In genomic region chr5:175573493-175574269, GRCh38 we compare ENCODE assay signal across 1 cellular context.
TF ChIP-seq lines count a peak whose summit lies in the region.

No MANE protein-coding gene starts in this region.

TF ChIP-seq in HepG2, 621 proteins besides CTCF, POLR2A, EP300 and RAD21 (continued from another document):
- TF ChIP-seq ZBTB25 (CRISPR knock-in tag; IDR thresholded peaks at IDR 0.05) = no peak
- TF ChIP-seq ZNF264 (CRISPR knock-in tag; IDR thresholded peaks at IDR 0.05) = no peak
- no peak for TF ChIP-seq SIX4 (CRISPR knock-in tag; IDR thresholded peaks at IDR 0.05)
- no peak for TF ChIP-seq SUZ12 (IDR thresholded peaks at IDR 0.05; ENCODE audit: low read depth, low read length)
- TF ChIP-seq CBFB (CRISPR knock-in tag; IDR thresholded peaks at IDR 0.05) = no peak
- TF ChIP-seq, protein P1, sequence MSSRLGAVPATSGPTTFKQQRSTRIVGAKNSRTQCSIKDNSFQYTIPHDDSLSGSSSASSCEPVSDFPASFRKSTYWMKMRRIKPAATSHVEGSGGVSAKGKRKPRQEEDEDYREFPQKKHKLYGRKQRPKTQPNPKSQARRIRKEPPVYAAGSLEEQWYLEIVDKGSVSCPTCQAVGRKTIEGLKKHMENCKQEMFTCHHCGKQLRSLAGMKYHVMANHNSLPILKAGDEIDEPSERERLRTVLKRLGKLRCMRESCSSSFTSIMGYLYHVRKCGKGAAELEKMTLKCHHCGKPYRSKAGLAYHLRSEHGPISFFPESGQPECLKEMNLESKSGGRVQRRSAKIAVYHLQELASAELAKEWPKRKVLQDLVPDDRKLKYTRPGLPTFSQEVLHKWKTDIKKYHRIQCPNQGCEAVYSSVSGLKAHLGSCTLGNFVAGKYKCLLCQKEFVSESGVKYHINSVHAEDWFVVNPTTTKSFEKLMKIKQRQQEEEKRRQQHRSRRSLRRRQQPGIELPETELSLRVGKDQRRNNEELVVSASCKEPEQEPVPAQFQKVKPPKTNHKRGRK (CRISPR knock-in tag; IDR thresholded peaks at IDR 0.05) = no peak
- no peak for TF ChIP-seq ZNF234 (CRISPR knock-in tag; conservative IDR thresholded peaks at IDR 0.05)
- no peak for TF ChIP-seq ZNF253 (CRISPR knock-in tag; IDR thresholded peaks at IDR 0.05; ENCODE audit: borderline replicate concordance)
